11 cellular contexts compared by ENCODE assay signal in genomic region chr17:64775701-64776570, GRCh38.
DNase-seq lines count a peak whose midpoint lies in the region; ATAC-seq, FAIRE-seq and TF ChIP-seq lines count a peak whose summit lies in the region.
"Had no signal": no experiment of that assay in that cellular context is flagged by ENCODE, and none has a peak within 500 bp of the region (broad histone marks: within the 10 kb centered on the region; RNA-seq: fewer than 3 reads in every experiment).

No MANE protein-coding gene starts in this region.

- H3K36me3 Mint-ChIP-seq in activated B cell treated with CpG ODN at 0.5 μM for 24 hours (ENCODE audit: low read depth) (no peaks in the 10 kb centered on the region), HFFc6 (ENCODE audit: low read depth) (no peaks in the 10 kb centered on the region)

- H3K9me3 ChIP-seq in HepG2 (ENCODE audit: low read length) (no peaks in the 10 kb centered on the region), right lobe of liver (no peaks in the 10 kb centered on the region), uterus (no peaks in the 10 kb centered on the region)

- H3K27me3 ChIP-seq in HepG2 (ENCODE audit: control insufficient read depth in 1 of 2, insufficient read depth in 2 of 2, low read length in 2 of 2), result no peaks in the 10 kb centered on the region
- no peaks in the 10 kb centered on the region for H3K27me3 ChIP-seq in right lobe of liver
- H3K27me3 ChIP-seq in uterus, result peaks cover 10 to 11% of the 10 kb centered on the region in 2 donors

- H3K79me2 ChIP-seq in HepG2 (ENCODE audit: insufficient read depth, low read length), result peaks cover 13% of the 10 kb centered on the region

- 0 out of 4 replicates have a peak, but pooled peaks of 1 of the 2 experiments have one; percentile 24 for TF ChIP-seq POLR2A in HepG2 (IDR thresholded peaks at IDR 0.05; ENCODE audit: insufficient read depth in 1 of 2, low read depth in 2 of 2, low read length in 2 of 2)
- no peak for TF ChIP-seq POLR2A in right lobe of liver (IDR thresholded peaks at IDR 0.05)
- TF ChIP-seq POLR2A in uterus (IDR thresholded peaks at IDR 0.05), result no peak

- peak; percentile 39 for DNase-seq in HepG2 (ENCODE audit: low spot score)
- no peak for DNase-seq in right lobe of liver
- no peak for DNase-seq in activated B cell treated with CpG ODN at 0.5 μM for 24 hours
- peak; percentile 96 for DNase-seq in myocyte (ENCODE audit: low read depth)
- no peak for DNase-seq in uterus
- DNase-seq in HK-2 (ENCODE audit: unreplicated experiment), result no peak
- DNase-seq in D721Med (ENCODE audit: insufficient read length, low spot score), result no peak
- DNase-seq in HFFc6, result no peak
- DNase-seq: NCI-H1417 treated with DMSO at 0.1 percent for 48 hours had no signal

- H3K36me3 ChIP-seq in HepG2 (replicated peaks in 1 of 2; ENCODE audit: control insufficient read depth in 1 of 2, insufficient read depth in 2 of 2, low read length in 2 of 2) (no peaks in the 10 kb centered on the region), right lobe of liver (no peaks in the 10 kb centered on the region), uterus (no peaks in the 10 kb centered on the region)

- CTCF ChIA-PET in HepG2 (lab: Yijun Ruan, JAX; ENCODE audit: low intra/inter-chr PET ratio, low total read pairs), result interaction anchor here (2.1 kb wide), 1 partner anchor 163 kb away, joined by 9 read pairs; no protein-coding TSS in a partner anchor
- CTCF ChIA-PET in activated B cell treated with CpG ODN at 0.5 μM for 24 hours (lab: Charles Lee), result interaction anchor here (1.2 kb wide), 1 partner anchor 186 kb away, joined by 3 read pairs; no protein-coding TSS in a partner anchor

- no peak overlapping the region for H2AFZ ChIP-seq in HepG2 (ENCODE audit: low read length)

- H3K9me3 Mint-ChIP-seq in activated B cell treated with CpG ODN at 0.5 μM for 24 hours, result no peaks in the 10 kb centered on the region
- H3K9me3 Mint-ChIP-seq in HFFc6, result no peaks in the 10 kb centered on the region

- peak overlapping the region; percentile 32 for H3K4me3 Mint-ChIP-seq in activated B cell treated with CpG ODN at 0.5 μM for 24 hours
- H3K4me3 Mint-ChIP-seq in HFFc6, result no peak overlapping the region

- H3K4me3 ChIP-seq in HepG2 (replicated peaks in 1 of 3; ENCODE audit: insufficient read depth in 1 of 3, low read depth in 2 of 3, low read length in 3 of 3) (peak overlapping the region; percentile 52 to 70 (median 53); a peak in 5 of 6 replicates), right lobe of liver (no peak overlapping the region), uterus (no peak overlapping the region)

- WGBS in HepG2 (ENCODE audit: low lambda C conversion rate), result 5% methylated on average over 13 of the region's 15 CpGs
- WGBS in right lobe of liver (ENCODE audit: insufficient coverage, low coverage, low lambda C conversion rate, missing lambda C conversion rate), result 76% methylated on average over 9 of the region's 15 CpGs

- TF ChIP-seq CTCF in HepG2 (CRISPR knock-in tag; IDR thresholded peaks at IDR 0.05) (no peak), right lobe of liver (IDR thresholded peaks at IDR 0.05) (no peak), activated B cell treated with CpG ODN at 0.5 μM for 24 hours (IDR thresholded peaks at IDR 0.05) (no peak), uterus (IDR thresholded peaks at IDR 0.05) (no peak), D721Med (IDR thresholded peaks at IDR 0.05; ENCODE audit: insufficient read depth, missing control alignments) (no peak), HFFc6 (IDR thresholded peaks at IDR 0.05) (no peak)

- ATAC-seq in HepG2 (peak; percentile 0; the same call in 2 of the 3 replicates), right lobe of liver (no peak), activated B cell treated with CpG ODN at 0.5 μM for 24 hours (ENCODE audit: low read depth) (no peak)

- H3K4me1 Mint-ChIP-seq in activated B cell treated with CpG ODN at 0.5 μM for 24 hours (peaks cover 33% of the 10 kb centered on the region), HFFc6 (ENCODE audit: low read depth) (peaks cover 17% of the 10 kb centered on the region)

- H3K4me1 ChIP-seq in HepG2 (ENCODE audit: insufficient read depth, low read length) (peaks cover 49% of the 10 kb centered on the region), right lobe of liver (peaks cover 0 to 37% (median 3%) of the 10 kb centered on the region in 4 donors), uterus (peaks cover 0 to 35% of the 10 kb centered on the region in 2 donors)

- H3K4me2 ChIP-seq in HepG2 (ENCODE audit: low read depth, low read length), result peak overlapping the region; percentile 98

- H3K27ac ChIP-seq in HepG2 (ENCODE audit: extremely low read length, insufficient read depth, low read length) (peak overlapping the region; percentile 19), right lobe of liver (no peak overlapping the region), uterus (peak overlapping the region; percentile 42 to 53)
- H3K27ac ChIP-seq: C4-2B had no signal

- H4K20me1 ChIP-seq in HepG2 (ENCODE audit: insufficient read depth, low read length), result no peaks in the 10 kb centered on the region

- peaks cover 5% of the 10 kb centered on the region for H3K27me3 Mint-ChIP-seq in activated B cell treated with CpG ODN at 0.5 μM for 24 hours
- peaks cover 6% of the 10 kb centered on the region for H3K27me3 Mint-ChIP-seq in HFFc6 (ENCODE audit: insufficient read depth)

- intact Hi-C loops in HepG2 (cut with micrococcal nuclease; ENCODE audit: unreplicated experiment), result no loop called here
- intact Hi-C loops in right lobe of liver (cut with DNase I), result no loop called here
- intact Hi-C loops in activated B cell treated with CpG ODN at 0.5 μM for 24 hours (cut with micrococcal nuclease), result loop anchor here (1.0 to 10.0 kb wide), 6 partner anchors 69 to 1391 kb away; partner anchors contain the start of genes GNA13, LRRC37A3 and SMURF2
- intact Hi-C loops in uterus (cut with DNase I; ENCODE audit: low total_unique reads), result no loop called here

- FAIRE-seq in HepG2 (lab: Jason Lieb, UNC) (peak; percentile 36), D721Med (lab: Jason Lieb, UNC) (no peak)

- POLR2A ChIA-PET in HepG2 (lab: Yijun Ruan, JAX) (interaction anchor here (0.8 to 3.0 kb wide), 6 partner anchors 11 to 270 kb away, joined by 3 to 16 read pairs (median 6); partner anchors contain the start of genes DDX5 and LRRC37A3), activated B cell treated with CpG ODN at 0.5 μM for 24 hours (lab: Charles Lee) (interaction anchor here (0.8 kb wide), 1 partner anchor 281 kb away, joined by 3 read pairs; no protein-coding TSS in a partner anchor)

- TF ChIP-seq EP300 in HepG2 (IDR thresholded peaks at IDR 0.05; ENCODE audit: low read depth in 2 of 2, low read length in 2 of 2), result no peak
- no peak for TF ChIP-seq EP300 in HepG2 (CRISPR knock-in tag; IDR thresholded peaks at IDR 0.05; ENCODE audit: borderline replicate concordance)

- H3K27ac Mint-ChIP-seq in activated B cell treated with CpG ODN at 0.5 μM for 24 hours (no peak overlapping the region), HFFc6 (no peak overlapping the region)
- H3K27ac Mint-ChIP-seq: activated CD4-positive, alpha-beta T cell treated with anti-CD3 and anti-CD28 coated beads for 36 hours had no signal

- in situ Hi-C loops in HepG2 (cut with HindIII; ENCODE audit: extremely low pct_ligation_motif_present, low pct_unique_long_range_greater_than_20kb), result no loop called here

- peak overlapping the region; percentile 28; the same call in 1 of the 2 replicates for H3K9ac ChIP-seq in HepG2 (ENCODE audit: insufficient read depth, low read depth, low read length)

- no peak for TF ChIP-seq RAD21 in HepG2 (CRISPR knock-in tag; IDR thresholded peaks at IDR 0.05)

- no TSS peak for BruUV-seq in HepG2 (replicated peaks; lab: Mats Ljungman, UMichigan)

TF ChIP-seq in HepG2, 621 proteins besides CTCF, POLR2A, EP300 and RAD21 (continues in another document):
- no peak for TF ChIP-seq TOE1 (CRISPR knock-in tag; IDR thresholded peaks at IDR 0.05)
- 0 out of 2 replicates have a peak, but pooled peaks have one; percentile 7 for TF ChIP-seq ZNF431 (CRISPR knock-in tag; IDR thresholded peaks at IDR 0.05; ENCODE audit: borderline replicate concordance, low read depth)
- TF ChIP-seq ZEB1 (IDR thresholded peaks at IDR 0.05; ENCODE audit: insufficient replicate concordance, low read depth), result peak; percentile 8
- TF ChIP-seq ZNF740 (CRISPR knock-in tag; IDR thresholded peaks at IDR 0.05), result no peak
- TF ChIP-seq, protein P1, sequence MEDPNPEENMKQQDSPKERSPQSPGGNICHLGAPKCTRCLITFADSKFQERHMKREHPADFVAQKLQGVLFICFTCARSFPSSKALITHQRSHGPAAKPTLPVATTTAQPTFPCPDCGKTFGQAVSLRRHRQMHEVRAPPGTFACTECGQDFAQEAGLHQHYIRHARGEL (CRISPR knock-in tag; IDR thresholded peaks at IDR 0.05), result no peak
- TF ChIP-seq ZBTB7A (CRISPR knock-in tag; IDR thresholded peaks at IDR 0.05), result 0 out of 2 replicates have a peak, but pooled peaks have one; percentile 21
- TF ChIP-seq ZNF414 (CRISPR knock-in tag; IDR thresholded peaks at IDR 0.05), result 0 out of 2 replicates have a peak, but pooled peaks have one; percentile 17
- 0 out of 2 replicates have a peak, but pooled peaks have one; percentile 2 for TF ChIP-seq MYC (CRISPR knock-in tag; IDR thresholded peaks at IDR 0.05; ENCODE audit: borderline replicate concordance)
- no peak for TF ChIP-seq FOSL1 (CRISPR knock-in tag; IDR thresholded peaks at IDR 0.05; ENCODE audit: borderline replicate concordance)

Comparison
In these comparisons a context has a peak if more than half of its experiments do, and no peak if none do; other contexts are left out.
1. DNase-seq: peak in HepG2 (single experiment) and myocyte (single experiment); none in right lobe of liver (0 of 3), activated B cell treated with CpG ODN at 0.5 μM for 24 hours (single experiment), uterus (0 of 2), HK-2 (single experiment), D721Med (single experiment) and HFFc6 (single experiment).
2. H3K27ac ChIP-seq: peak in HepG2 (single experiment) and uterus (2 of 2); none in right lobe of liver (0 of 3).
3. H3K4me3 ChIP-seq: peak in HepG2 (3 of 3); none in right lobe of liver (0 of 3) and uterus (0 of 2).